ENCODE assay signal across 1 cellular context in the genomic region with DNA sequence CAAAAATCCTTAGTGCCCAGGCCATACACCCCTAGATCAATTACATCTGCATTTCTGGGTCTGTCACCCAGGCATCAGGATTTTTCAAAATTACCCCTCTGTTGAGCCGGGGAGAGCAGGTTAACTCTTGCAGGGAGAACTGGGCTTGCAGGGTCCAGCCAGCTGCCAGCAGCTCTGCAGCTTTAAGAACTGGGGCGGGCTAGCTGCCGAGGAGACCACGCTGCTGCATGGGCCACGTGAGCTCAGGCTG.
TF ChIP-seq lines count a peak whose summit lies in the region.

A gene with protein sequence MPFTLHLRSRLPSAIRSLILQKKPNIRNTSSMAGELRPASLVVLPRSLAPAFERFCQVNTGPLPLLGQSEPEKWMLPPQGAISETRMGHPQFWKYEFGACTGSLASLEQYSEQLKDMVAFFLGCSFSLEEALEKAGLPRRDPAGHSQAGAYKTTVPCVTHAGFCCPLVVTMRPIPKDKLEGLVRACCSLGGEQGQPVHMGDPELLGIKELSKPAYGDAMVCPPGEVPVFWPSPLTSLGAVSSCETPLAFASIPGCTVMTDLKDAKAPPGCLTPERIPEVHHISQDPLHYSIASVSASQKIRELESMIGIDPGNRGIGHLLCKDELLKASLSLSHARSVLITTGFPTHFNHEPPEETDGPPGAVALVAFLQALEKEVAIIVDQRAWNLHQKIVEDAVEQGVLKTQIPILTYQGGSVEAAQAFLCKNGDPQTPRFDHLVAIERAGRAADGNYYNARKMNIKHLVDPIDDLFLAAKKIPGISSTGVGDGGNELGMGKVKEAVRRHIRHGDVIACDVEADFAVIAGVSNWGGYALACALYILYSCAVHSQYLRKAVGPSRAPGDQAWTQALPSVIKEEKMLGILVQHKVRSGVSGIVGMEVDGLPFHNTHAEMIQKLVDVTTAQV (plus strand): TSS at position 245 of the 250 bp plus-strand sequence. CDS start 46,222 bp downstream, outside the sequence.

TF ChIP-seq in IMR-90, 13 proteins besides CTCF, POLR2A, EP300 and RAD21 (continued from another document):
- peak; percentile 91 for TF ChIP-seq USF2 (IDR thresholded peaks at IDR 0.05; ENCODE audit: low read depth, low read length)
